Comparison of ENCODE assay signal across 19 cellular contexts in genomic region chr19:50815443-50815842, GRCh38. TPM values are rescaled to one million over a fixed set of nuclear protein-coding genes. Genes with fewer than 3 reads are reported as not detected.
A peak's percentile ranks its signal among the peaks of the same experiment; 100 is the strongest.
DNase-seq lines count a peak whose midpoint lies in the region; ATAC-seq, FAIRE-seq and TF ChIP-seq lines count a peak whose summit lies in the region.
"Had no signal": no experiment of that assay in that cellular context is flagged by ENCODE, and none has a peak within 500 bp of the region (broad histone marks: within the 10 kb centered on the region; RNA-seq: fewer than 3 reads in every experiment).

No MANE protein-coding gene starts in this region.

- H3K79me2 ChIP-seq in SK-N-SH (ENCODE audit: insufficient read depth) (no peaks in the 10 kb centered on the region), K562 (ENCODE audit: control insufficient read depth, insufficient read depth, low read length) (0 out of 3 replicates have a peak, but pooled peaks cover 6% of the 10 kb centered on the region)

- peak; percentile 6 for FAIRE-seq in K562 (lab: Jason Lieb, UNC)
- FAIRE-seq: GM19239 had no signal

- no peaks in the 10 kb centered on the region for H3K9me2 ChIP-seq in SK-N-SH

- H3K36me3 ChIP-seq in SK-N-SH (replicated peaks in 1 of 2; ENCODE audit: control insufficient read depth in 1 of 2, insufficient read depth in 2 of 2, low read length in 1 of 2) = no peaks in the 10 kb centered on the region
- no peaks in the 10 kb centered on the region for H3K36me3 ChIP-seq in K562 (ENCODE audit: control insufficient read depth, insufficient read depth, low read length)
- no peaks in the 10 kb centered on the region for H3K36me3 ChIP-seq in testis (ENCODE audit: low read depth, missing control alignments)
- H3K36me3 ChIP-seq: BLaER1, HAP-1 had no signal

- H3K4me2 ChIP-seq in SK-N-SH (no peak overlapping the region), K562 (ENCODE audit: insufficient read depth, low read length) (no peak overlapping the region)
- H3K4me2 ChIP-seq: BLaER1, KMS-11 had no signal

- H3K9ac ChIP-seq in SK-N-SH = no peak overlapping the region
- H3K9ac ChIP-seq in K562 (ENCODE audit: insufficient read depth in 1 of 2, low read depth in 2 of 2, low read length in 2 of 2) = no peak overlapping the region
- H3K9ac ChIP-seq: BLaER1, KMS-11 had no signal

- H3F3A ChIP-seq in SK-N-SH (replicated peaks; ENCODE audit: insufficient read depth) = no peaks in the 10 kb centered on the region

- BruUV-seq in K562 (replicated peaks; lab: Mats Ljungman, UMichigan) = no TSS peak

- TF ChIP-seq CTCF in SK-N-SH (IDR thresholded peaks at IDR 0.05) = no peak
- no peak for TF ChIP-seq CTCF in K562 (IDR thresholded peaks at IDR 0.05 in 2 of 3, conservative IDR thresholded peaks at IDR 0.05 in 1 of 3; ENCODE audit: insufficient read depth in 2 of 3, low read depth in 1 of 3, low read length in 3 of 3)
- no peak for TF ChIP-seq CTCF in testis (IDR thresholded peaks at IDR 0.05)

- DNase-seq in SK-N-SH (peak; percentile 12), K562 (ENCODE audit: extremely low read depth in 1 of 4, low spot score in 3 of 4) (peak in 1 of 4 experiments; percentile 68), testis (peak; percentile 41), HK-2 (ENCODE audit: unreplicated experiment) (no peak), NCI-H146 (lab: John Stamatoyannopoulos, UW) (no peak)
- DNase-seq in activated naive CD4-positive, alpha-beta T cell (lab: John Stamatoyannopoulos, UW) = no peak
- DNase-seq: Caco-2; CD8-positive, alpha-beta memory T cell; DND-41; GDM1; GOT3; HFFc6 had no signal

- in situ Hi-C loops in K562 (cut with MboI) = no loop called here

- 70% methylated on average over 1 of the region's 1 CpG for WGBS in SK-N-SH (ENCODE audit: low lambda C conversion rate)
- whole genome bisulfite sequencing in K562 (ENCODE audit: insufficient coverage, low coverage, missing lambda C conversion rate) = 70% methylated on average over 1 of the region's 1 CpG
- WGBS in testis, 2 donors = 80 to 100% methylated on average over 1 of the region's 1 CpG

- H2AFZ ChIP-seq in SK-N-SH (ENCODE audit: low read depth) (no peak overlapping the region), K562 (ENCODE audit: low read depth, low read length) (peak overlapping the region; percentile 46)

- H3K27me3 ChIP-seq in SK-N-SH (ENCODE audit: insufficient read depth) (peaks cover 23% of the 10 kb centered on the region; the same call in 1 of the 2 replicates), K562 (ENCODE audit: control insufficient read depth in 2 of 2, insufficient read depth in 2 of 2, low read length in 2 of 2) (peaks cover 0 to 11% of the 10 kb centered on the region in 2 experiments; a peak in 2 of 5 replicates), testis (no peaks in the 10 kb centered on the region)
- H3K27me3 ChIP-seq: BLaER1 had no signal

- TF ChIP-seq POLR2A in K562 (conservative IDR thresholded peaks at IDR 0.05) (no peak), testis (IDR thresholded peaks at IDR 0.05) (no peak)

- POLR2A ChIA-PET in SK-N-SH (lab: Yijun Ruan, JAX) (interaction anchor here (2.0 kb wide), 1 partner anchor 11 kb away, joined by 6 read pairs; no protein-coding TSS in a partner anchor), K562 (lab: Yijun Ruan, JAX) (interaction anchor here (1.2 to 4.7 kb wide), 4 partner anchors 8 to 18 kb away, joined by 3 to 29 read pairs (median 4); no protein-coding TSS in a partner anchor)

- H3K4me3 ChIP-seq in SK-N-SH (ENCODE audit: low read depth in 2 of 2, low read length in 1 of 2) = no peak overlapping the region
- H3K4me3 ChIP-seq in K562 = no peak overlapping the region
- H3K4me3 ChIP-seq in testis = no peak overlapping the region
- H3K4me3 ChIP-seq: BLaER1, HAP-1 had no signal

- intact Hi-C loops in K562 (cut with micrococcal nuclease) = no loop called here
- intact Hi-C loops in testis (cut with DNase I; ENCODE audit: low total_unique reads) = no loop called here

- ATAC-seq in SK-N-SH treated with all-trans-retinoic acid at 6 μM for 48 hours = no peak
- ATAC-seq in K562 = no peak

- no peak for TF ChIP-seq EP300 in SK-N-SH (IDR thresholded peaks at IDR 0.05; ENCODE audit: borderline replicate concordance in 1 of 2, low read depth in 1 of 2, low read length in 1 of 2)
- TF ChIP-seq EP300 in Ishikawa (IDR thresholded peaks at IDR 0.05; ENCODE audit: borderline replicate concordance) = no peak
- TF ChIP-seq EP300 in K562 (IDR thresholded peaks at IDR 0.05; ENCODE audit: low read length) = no peak

- H3K4me1 ChIP-seq in SK-N-SH (ENCODE audit: control insufficient read depth in 1 of 2, insufficient read depth in 2 of 2, low read depth in 1 of 2, low read length in 1 of 2) (peaks cover 0 to 5% of the 10 kb centered on the region in 2 experiments; a peak in 1 of 4 replicates), K562 (replicated peaks in 1 of 2; ENCODE audit: control insufficient read depth in 2 of 2, insufficient read depth in 2 of 2, low read length in 2 of 2) (peaks cover 19 to 37% of the 10 kb centered on the region in 2 experiments), testis (no peaks in the 10 kb centered on the region)
- H3K4me1 ChIP-seq: Caco-2, HAP-1 had no signal

- no peaks in the 10 kb centered on the region for H4K20me1 ChIP-seq in SK-N-SH (ENCODE audit: insufficient read depth)
- no peaks in the 10 kb centered on the region for H4K20me1 ChIP-seq in K562 (replicated peaks; ENCODE audit: control insufficient read depth, insufficient read depth, low read length)
- H4K20me1 ChIP-seq: BLaER1 had no signal

- CTCF ChIA-PET in SK-N-SH (lab: Yijun Ruan, JAX) (no interaction called here), K562 (lab: Yijun Ruan, JAX; ENCODE audit: low intra/inter-chr PET ratio) (no interaction called here)

- peaks cover 2% of the 10 kb centered on the region for H3K9me1 ChIP-seq in K562 (ENCODE audit: control insufficient read depth, insufficient read depth, low read length)

- TF ChIP-seq RAD21 in SK-N-SH (IDR thresholded peaks at IDR 0.05; ENCODE audit: low read length) (no peak), Ishikawa (IDR thresholded peaks at IDR 0.05; ENCODE audit: low read depth) (no peak), K562 (CRISPR knock-in tag; conservative IDR thresholded peaks at IDR 0.05 in 1 of 2, IDR thresholded peaks at IDR 0.05 in 1 of 2) (no peak)

- H3K27ac ChIP-seq in SK-N-SH (ENCODE audit: low read depth in 2 of 2, low read length in 1 of 2) (no peak overlapping the region), K562 (ENCODE audit: extremely low read depth, low read depth, low read length) (no peak overlapping the region), testis (no peak overlapping the region)
- H3K27ac ChIP-seq: BLaER1, KMS-11 had no signal

- H3K9me3 ChIP-seq in SK-N-SH = no peaks in the 10 kb centered on the region
- peaks cover 8% of the 10 kb centered on the region for H3K9me3 ChIP-seq in K562 (replicated peaks; ENCODE audit: control insufficient read depth, insufficient read depth, low read depth, low read length)
- H3K9me3 ChIP-seq in testis = no peaks in the 10 kb centered on the region
- H3K9me3 ChIP-seq: BLaER1, Caco-2, HAP-1 had no signal

RNA-seq across cellular contexts. Expression of gene KLK1, which starts 8.1 kb away (rescaled TPM):
- polyA plus RNA-seq in SK-N-SH (2012; rRNA removed) (not detected in 2 replicates), K562 (2011; rRNA removed) (9.6 and 13.5 TPM in 2 replicates), K562 (2014; fragmentation: Illumina TruSeq; extraction: Trizol) (14.3 and 15.4 TPM in 2 replicates), K562 (2014; fragmentation: Nextera tagmentation; extraction: Ambion mirVana) (10 to 100 TPM in 1 of 2 experiments, 1 to 10 TPM in 1; 9.1 to 10.3 TPM), K562 (2014; rRNA removed) (5.3 and 9.8 TPM in 2 replicates), testis (ENCODE audit: insufficient read depth, low read depth, low replicate concordance) (2.7 TPM)
- polyA plus RNA-seq in SK-N-SH (2012; cell fraction: cytosol; rRNA removed) = not detected in 2 replicates
- polyA plus RNA-seq in SK-N-SH (2012; cell fraction: nucleus; rRNA removed) = not detected in 2 replicates
- 12.6 and 15.0 TPM in 2 replicates for total RNA-seq in K562 (2011; cell fraction: chromatin; rRNA removed; ENCODE audit: low replicate concordance)
- total RNA-seq in K562 (2011; cell fraction: nucleolus; rRNA removed) = 8.7 and 9.7 TPM in 2 replicates
- total RNA-seq in K562 (2011; cell fraction: nucleoplasm; rRNA removed) = 14.8 and 17.8 TPM in 2 replicates
- total RNA-seq in K562 (2014; rRNA removed) (1.2 and 3.1 TPM in 2 replicates), K562 (2014; rRNA removed; fragmentation: Illumina TruSeq; extraction: Trizol) (1.5 TPM in 2 replicates), K562 (2015; rRNA removed; fragmentation: Illumina TruSeq; extraction: Trizol) (0.87 and 1.3 TPM in 2 replicates), K562 (2021) (9.3 and 11.7 TPM in 2 replicates), testis (1 to 10 TPM in 1 of 2 donors, under 1 TPM in 1; 0.43 to 1.2 TPM)
- polyA plus RNA-seq in K562 (2011; cell fraction: cytosol; rRNA removed) = 16.9 and 24.1 TPM in 2 replicates
- polyA plus RNA-seq in K562 (2011; cell fraction: nucleus; rRNA removed) = 23.3 and 36.6 TPM in 2 replicates
- polyA plus RNA-seq in K562 (2012) = 13.7 and 31.9 TPM in 2 replicates
- 8.6 and 11.7 TPM in 2 replicates for polyA minus RNA-seq in K562 (2011; rRNA and poly(A)+ RNA removed)
- 8.4 and 11.9 TPM in 2 replicates for polyA minus RNA-seq in K562 (2011; cell fraction: cytosol; rRNA and poly(A)+ RNA removed)
- polyA minus RNA-seq in K562 (2011; cell fraction: nucleus; rRNA and poly(A)+ RNA removed) = 7.9 and 10.4 TPM in 2 replicates
- total RNA-seq: A673, HFFc6 had no signal
- polyA plus RNA-seq: CD8-positive, alpha-beta memory T cell had no signal

RNA-seq across cellular contexts. Expression of gene KLK15, which starts 17.9 kb away (rescaled TPM):
- polyA plus RNA-seq in SK-N-SH (2012; rRNA removed) = not detected in 2 replicates
- polyA plus RNA-seq in SK-N-SH (2012; cell fraction: cytosol; rRNA removed) = not detected in 2 replicates
- not detected in 2 replicates for polyA plus RNA-seq in SK-N-SH (2012; cell fraction: nucleus; rRNA removed)
- not detected in 2 replicates for total RNA-seq in K562 (2011; cell fraction: chromatin; rRNA removed; ENCODE audit: low replicate concordance)
- total RNA-seq in K562 (2011; cell fraction: nucleolus; rRNA removed) = not detected in 2 replicates
- total RNA-seq in K562 (2011; cell fraction: nucleoplasm; rRNA removed) = not detected in 2 replicates
- total RNA-seq in K562 (2014; rRNA removed) = not detected in 2 replicates
- total RNA-seq in K562 (2014; rRNA removed; fragmentation: Illumina TruSeq; extraction: Trizol) = not detected in 2 replicates
- not detected in 2 replicates for total RNA-seq in K562 (2015; rRNA removed; fragmentation: Illumina TruSeq; extraction: Trizol)
- not detected in 2 replicates for total RNA-seq in K562 (2021)
- polyA plus RNA-seq in K562 (2011; rRNA removed) = not detected in 2 replicates
- polyA plus RNA-seq in K562 (2011; cell fraction: cytosol; rRNA removed) = not detected in 2 replicates
- not detected in 2 replicates for polyA plus RNA-seq in K562 (2011; cell fraction: nucleus; rRNA removed)
- not detected in 2 replicates for polyA plus RNA-seq in K562 (2012)
- not detected in 2 replicates for polyA plus RNA-seq in K562 (2014; fragmentation: Illumina TruSeq; extraction: Trizol)
- polyA plus RNA-seq in K562 (2014; fragmentation: Nextera tagmentation; extraction: Ambion mirVana) = not detected
- not detected in 2 replicates for polyA plus RNA-seq in K562 (2014; rRNA removed)
- not detected in 2 replicates for polyA minus RNA-seq in K562 (2011; rRNA and poly(A)+ RNA removed)
- polyA minus RNA-seq in K562 (2011; cell fraction: cytosol; rRNA and poly(A)+ RNA removed) = not detected in 2 replicates
- polyA minus RNA-seq in K562 (2011; cell fraction: nucleus; rRNA and poly(A)+ RNA removed) = not detected in 2 replicates
- total RNA-seq in testis = 1 to 10 TPM; 5.5 to 9.0 TPM
- 7.4 TPM for polyA plus RNA-seq in testis (ENCODE audit: insufficient read depth, low read depth, low replicate concordance)
- total RNA-seq: A673; Caco-2; CD8-positive, alpha-beta memory T cell; HFFc6 had no signal
- polyA plus RNA-seq: CD8-positive, alpha-beta memory T cell had no signal

RNA-seq across cellular contexts. Expression of gene ACP4, which starts 25.2 kb away (rescaled TPM):
- polyA plus RNA-seq in SK-N-SH (2012; rRNA removed) (not detected in 2 replicates), K562 (2011; rRNA removed) (not detected in 2 replicates), K562 (2014; fragmentation: Illumina TruSeq; extraction: Trizol) (not detected in 2 replicates), K562 (2014; fragmentation: Nextera tagmentation; extraction: Ambion mirVana) (not detected), K562 (2014; rRNA removed) (not detected in 2 replicates), testis (ENCODE audit: insufficient read depth, low read depth, low replicate concordance) (4.0 TPM)
- not detected in 2 replicates for polyA plus RNA-seq in SK-N-SH (2012; cell fraction: cytosol; rRNA removed)
- not detected in 2 replicates for polyA plus RNA-seq in SK-N-SH (2012; cell fraction: nucleus; rRNA removed)
- not detected in 2 replicates for total RNA-seq in K562 (2011; cell fraction: chromatin; rRNA removed; ENCODE audit: low replicate concordance)
- total RNA-seq in K562 (2011; cell fraction: nucleolus; rRNA removed) = not detected in 2 replicates
- total RNA-seq in K562 (2011; cell fraction: nucleoplasm; rRNA removed) = not detected in 2 replicates
- total RNA-seq in K562 (2014; rRNA removed) (not detected in 2 replicates), K562 (2014; rRNA removed; fragmentation: Illumina TruSeq; extraction: Trizol) (not detected in 2 replicates), K562 (2015; rRNA removed; fragmentation: Illumina TruSeq; extraction: Trizol) (not detected in 2 replicates), K562 (2021) (not detected in 2 replicates), testis (1 to 10 TPM in 1 of 2 donors, under 1 TPM in 1; 0.43 to 1.9 TPM)
- polyA plus RNA-seq in K562 (2011; cell fraction: cytosol; rRNA removed) = not detected in 2 replicates
- not detected in 2 replicates for polyA plus RNA-seq in K562 (2011; cell fraction: nucleus; rRNA removed)
- polyA plus RNA-seq in K562 (2012) = not detected in 2 replicates
- not detected in 2 replicates for polyA minus RNA-seq in K562 (2011; rRNA and poly(A)+ RNA removed)
- not detected in 2 replicates for polyA minus RNA-seq in K562 (2011; cell fraction: cytosol; rRNA and poly(A)+ RNA removed)
- not detected in 2 replicates for polyA minus RNA-seq in K562 (2011; cell fraction: nucleus; rRNA and poly(A)+ RNA removed)
- total RNA-seq: A673; Caco-2; CD8-positive, alpha-beta memory T cell; HFFc6 had no signal
- polyA plus RNA-seq: CD8-positive, alpha-beta memory T cell had no signal

RNA-seq across cellular contexts. Expression of gene KLK3, which starts 39.3 kb away (rescaled TPM):
- polyA plus RNA-seq in SK-N-SH (2012; rRNA removed) (not detected in 2 replicates), K562 (2011; rRNA removed) (not detected in 2 replicates), K562 (2014; fragmentation: Illumina TruSeq; extraction: Trizol) (not detected in 2 replicates), K562 (2014; fragmentation: Nextera tagmentation; extraction: Ambion mirVana) (not detected), K562 (2014; rRNA removed) (not detected in 2 replicates), testis (ENCODE audit: insufficient read depth, low read depth, low replicate concordance) (1.3 TPM)
- polyA plus RNA-seq in SK-N-SH (2012; cell fraction: cytosol; rRNA removed) = not detected in 2 replicates
- polyA plus RNA-seq in SK-N-SH (2012; cell fraction: nucleus; rRNA removed) = not detected in 2 replicates
- total RNA-seq in K562 (2011; cell fraction: chromatin; rRNA removed; ENCODE audit: low replicate concordance) = not detected in 2 replicates
- total RNA-seq in K562 (2011; cell fraction: nucleolus; rRNA removed) = not detected in 2 replicates
- total RNA-seq in K562 (2011; cell fraction: nucleoplasm; rRNA removed) = not detected in 2 replicates
- total RNA-seq in K562 (2014; rRNA removed) (not detected in 2 replicates), K562 (2014; rRNA removed; fragmentation: Illumina TruSeq; extraction: Trizol) (not detected in 2 replicates), K562 (2015; rRNA removed; fragmentation: Illumina TruSeq; extraction: Trizol) (not detected in 2 replicates), K562 (2021) (not detected in 2 replicates), testis (under 1 TPM; 0.63 to 0.81 TPM)
- not detected in 2 replicates for polyA plus RNA-seq in K562 (2011; cell fraction: cytosol; rRNA removed)
- polyA plus RNA-seq in K562 (2011; cell fraction: nucleus; rRNA removed) = not detected in 2 replicates
- not detected in 2 replicates for polyA plus RNA-seq in K562 (2012)
- not detected in 2 replicates for polyA minus RNA-seq in K562 (2011; rRNA and poly(A)+ RNA removed)
- polyA minus RNA-seq in K562 (2011; cell fraction: cytosol; rRNA and poly(A)+ RNA removed) = not detected in 2 replicates
- polyA minus RNA-seq in K562 (2011; cell fraction: nucleus; rRNA and poly(A)+ RNA removed) = not detected in 2 replicates
- total RNA-seq: A673; Caco-2; CD8-positive, alpha-beta memory T cell; HFFc6 had no signal
- polyA plus RNA-seq: CD8-positive, alpha-beta memory T cell had no signal

RNA-seq across cellular contexts. Expression of gene GPR32, which starts 45.2 kb away (rescaled TPM):
- polyA plus RNA-seq in SK-N-SH (2012; rRNA removed) (not detected in 2 replicates), K562 (2011; rRNA removed) (not detected in 2 replicates), K562 (2014; fragmentation: Illumina TruSeq; extraction: Trizol) (not detected in 2 replicates), K562 (2014; fragmentation: Nextera tagmentation; extraction: Ambion mirVana) (not detected), K562 (2014; rRNA removed) (not detected in 2 replicates), testis (ENCODE audit: insufficient read depth, low read depth, low replicate concordance) (not detected)
- not detected in 2 replicates for polyA plus RNA-seq in SK-N-SH (2012; cell fraction: cytosol; rRNA removed)
- 0.07 TPM in 1 of 2 replicates, not detected in the other for polyA plus RNA-seq in SK-N-SH (2012; cell fraction: nucleus; rRNA removed)
- total RNA-seq in K562 (2011; cell fraction: chromatin; rRNA removed; ENCODE audit: low replicate concordance) = not detected in 2 replicates
- total RNA-seq in K562 (2011; cell fraction: nucleolus; rRNA removed) = not detected in 2 replicates
- total RNA-seq in K562 (2011; cell fraction: nucleoplasm; rRNA removed) = not detected in 2 replicates
- total RNA-seq in K562 (2014; rRNA removed) (not detected in 2 replicates), K562 (2014; rRNA removed; fragmentation: Illumina TruSeq; extraction: Trizol) (not detected in 2 replicates), K562 (2015; rRNA removed; fragmentation: Illumina TruSeq; extraction: Trizol) (not detected in 2 replicates), K562 (2021) (0.18 TPM in 1 of 2 replicates, not detected in the other), testis (not detected)
- not detected in 2 replicates for polyA plus RNA-seq in K562 (2011; cell fraction: cytosol; rRNA removed)
- not detected in 2 replicates for polyA plus RNA-seq in K562 (2011; cell fraction: nucleus; rRNA removed)
- 0.07 and 0.12 TPM in 2 replicates for polyA plus RNA-seq in K562 (2012)
- polyA minus RNA-seq in K562 (2011; rRNA and poly(A)+ RNA removed) = not detected in 2 replicates
- not detected in 2 replicates for polyA minus RNA-seq in K562 (2011; cell fraction: cytosol; rRNA and poly(A)+ RNA removed)
- not detected in 2 replicates for polyA minus RNA-seq in K562 (2011; cell fraction: nucleus; rRNA and poly(A)+ RNA removed)
- total RNA-seq: A673; Caco-2; CD8-positive, alpha-beta memory T cell; HFFc6 had no signal
- polyA plus RNA-seq: CD8-positive, alpha-beta memory T cell had no signal

Comparison
In these comparisons a context has a peak if more than half of its experiments do, and no peak if none do; other contexts are left out.
1. DNase-seq: peak in SK-N-SH (single experiment) and testis (single experiment); none in HK-2 (single experiment), NCI-H146 (single experiment) and activated naive CD4-positive, alpha-beta T cell (0 of 4).
2. Of the 27 proteins assayed by ChIP-seq in both K562 and SK-N-SH: peak only in K562: USF2; only in SK-N-SH: none; in both: USF1; in neither: 25.